In the genomic region with DNA sequence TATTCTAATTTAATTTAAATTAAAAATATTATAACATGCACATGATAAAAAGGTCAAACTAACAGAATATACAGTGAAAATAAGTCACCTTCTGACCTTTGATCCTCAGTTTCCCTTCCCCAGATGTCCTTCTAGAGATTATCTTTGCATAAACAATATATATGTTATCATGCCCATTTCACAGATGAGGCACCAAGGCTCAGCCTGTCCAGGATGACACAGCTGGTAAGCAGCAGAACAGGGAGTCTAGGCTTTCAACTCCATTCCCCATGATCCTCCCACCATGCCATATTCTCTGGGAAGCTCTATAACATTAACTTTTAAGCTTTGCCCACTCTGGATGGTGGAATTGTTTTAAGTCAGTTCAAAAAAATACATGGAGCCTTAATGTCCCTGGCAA, we compare ENCODE assay signal across 27 cellular contexts.
"Had no signal": no experiment of that assay in that cellular context is flagged by ENCODE, and none has a peak within 500 bp of the region (broad histone marks: within the 10 kb centered on the region; RNA-seq: fewer than 3 reads in every experiment).

No MANE protein-coding gene starts in this region.

- H3K4me1 ChIP-seq: stomach, suprapubic skin, testis, thyroid gland, tibial artery, tibial nerve, transverse colon, upper lobe of left lung, upper lobe of right lung, uterus, vagina had no signal

- H3K27me3 ChIP-seq: stomach, suprapubic skin, testis, thyroid gland, tibial artery, tibial nerve, transverse colon, upper lobe of left lung, upper lobe of right lung, uterus, vagina had no signal

- FAIRE-seq: urothelium cell line had no signal

- H3K36me3 ChIP-seq: thoracic aorta, transverse colon, uterus, vagina had no signal

- H3K27ac ChIP-seq: stomach, suprapubic skin, testis, thoracic aorta, thyroid gland, tibial artery, tibial nerve, transverse colon, upper lobe of left lung, upper lobe of right lung, uterus, vagina had no signal

- DNase-seq: stimulated activated CD4-positive, alpha-beta T cell treated with anti-CD3 and anti-CD28 coated beads, Interleukin-2, amount 100 ng/mL, for 48 hours; stimulated activated CD4-positive, alpha-beta T cell treated with anti-CD3 and anti-CD28 coated beads, Interleukin-4, amount 100 ng/mL, for 1 hour; stimulated activated CD4-positive, alpha-beta T cell treated with anti-CD3 and anti-CD28 coated beads, Interleukin-4, amount 100 ng/mL, for 24 hours; stimulated activated CD4-positive, alpha-beta T cell treated with anti-CD3 and anti-CD28 coated beads, Interleukin-4, amount 100 ng/mL, for 4 hours; stimulated activated CD8-positive, alpha-beta memory T cell treated with anti-CD3 and anti-CD28 coated beads, Interleukin-4, amount 100 ng/mL, for 48 hours; stimulated activated naive B cell treated with anti-CD40 and anti-IgM and Interleukin-4, amounts not matched to agents 10 μg/mL and 1 μg/mL and 100 μg/mL, for 72 hours; stimulated activated naive CD4-positive, alpha-beta T cell; stimulated activated naive CD4-positive, alpha-beta T cell treated with Interleukin-2 at 50 U/mL for 16 hours; stimulated activated naive CD8-positive, alpha-beta T cell treated with anti-CD3 and anti-CD28 coated beads, Interleukin-15, amount 100 ng/mL, for 72 hours; stimulated activated naive CD8-positive, alpha-beta T cell treated with anti-CD3 and anti-CD28 coated beads, Interleukin-15, Interleukin-2, amounts not matched to agents 100 U/mL and 50 U/mL, for 24 hours; stomach; substantia nigra; testis; thyroid gland; tibial artery; transverse colon; trophoblast cell; upper lobe of left lung; upper lobe of right lung; uterus had no signal

- ATAC-seq: stimulated activated effector memory CD8-positive, alpha-beta T cell treated with anti-CD3 and anti-CD28 coated beads, Interleukin-12 subunit alpha, Interleukin-12 subunit beta, amount 100 ng/mL, for 72 hours; stimulated activated memory B cell treated with anti-CD40 and anti-IgM and Interleukin-4, amounts not matched to agents 10 μg/mL and 1 μg/mL and 100 μg/mL, for 72 hours; stimulated activated naive B cell treated with anti-CD40 and anti-IgM and Interleukin-4, amounts not matched to agents 10 μg/mL and 1 μg/mL and 100 μg/mL, for 72 hours; stimulated activated naive CD8-positive, alpha-beta T cell treated with anti-CD3 and anti-CD28 coated beads, Interleukin-15, amount 100 ng/mL, for 72 hours; stimulated activated naive CD8-positive, alpha-beta T cell treated with anti-CD3 and anti-CD28 coated beads, Interleukin-15, Interleukin-2, amounts not matched to agents 100 U/mL and 50 U/mL, for 24 hours; upper lobe of right lung had no signal

- H3K4me3 ChIP-seq: stomach, suprapubic skin, testis, thoracic aorta, thyroid gland, tibial artery, tibial nerve, transverse colon, upper lobe of left lung, upper lobe of right lung, uterus, vagina had no signal

- H3K9me3 ChIP-seq: stomach, suprapubic skin, testis, thoracic aorta, thyroid gland, tibial artery, tibial nerve, transverse colon, upper lobe of left lung, upper lobe of right lung, uterus, vagina had no signal
